ENCODE assay signal across 1 cellular context in genomic region chr22:30008401-30008800, GRCh38.
TF ChIP-seq lines count a peak whose summit lies in the region.

No MANE protein-coding gene starts in this region.

TF ChIP-seq in GM23338, 12 proteins besides CTCF, POLR2A, EP300 and RAD21 (continued from another document):
- TF ChIP-seq ZNF462 (CRISPR knock-in tag; IDR thresholded peaks at IDR 0.05) (no peak), ETS1 (IDR thresholded peaks at IDR 0.05) (no peak), CREB1 (CRISPR knock-in tag; IDR thresholded peaks at IDR 0.05; ENCODE audit: low read depth) (no peak)
TF ChIP-seq in GM23338: peak in this region for 0.
